In genomic region chr12:132475304-132476037, GRCh38 we compare ENCODE assay signal across 11 cellular contexts. TPM values are rescaled to one million over a fixed set of nuclear protein-coding genes. Genes with fewer than 3 reads are reported as not detected.
DNase-seq lines count a peak whose midpoint lies in the region; ATAC-seq and TF ChIP-seq lines count a peak whose summit lies in the region.
"Had no signal": no experiment of that assay in that cellular context is flagged by ENCODE, and none has a peak within 500 bp of the region (broad histone marks: within the 10 kb centered on the region; RNA-seq: fewer than 3 reads in every experiment).

No MANE protein-coding gene starts in this region.

- TF ChIP-seq POLR2A in uterus (IDR thresholded peaks at IDR 0.05) = no peak

- ATAC-seq in WTC11 = no peak

- H3K9me3 Mint-ChIP-seq in CD8-positive, alpha-beta memory T cell = peaks cover 0 to 4% (median 2%) of the 10 kb centered on the region in 5 donors
- H3K9me3 Mint-ChIP-seq in WTC11 = peaks cover 6% of the 10 kb centered on the region

- no peaks in the 10 kb centered on the region for H3K9me3 ChIP-seq in CD8-positive, alpha-beta memory T cell (ENCODE audit: low read length)
- H3K9me3 ChIP-seq in iPS-15b (ENCODE audit: control insufficient read depth, insufficient read depth, low read length) = no peaks in the 10 kb centered on the region
- no peaks in the 10 kb centered on the region for H3K9me3 ChIP-seq in uterus
- H3K9me3 ChIP-seq: psoas muscle had no signal

- H3K27me3 ChIP-seq in CD8-positive, alpha-beta memory T cell (ENCODE audit: insufficient read depth, low read length, poor library complexity, severe bottlenecking) = no peaks in the 10 kb centered on the region
- H3K27me3 ChIP-seq in HL-60 (ENCODE audit: insufficient read depth, poor library complexity, severe bottlenecking) (no peaks in the 10 kb centered on the region), iPS-15b (ENCODE audit: control insufficient read depth, insufficient read depth, low read length) (peaks cover 12% of the 10 kb centered on the region), uterus (no peaks in the 10 kb centered on the region)

- no peaks in the 10 kb centered on the region for H3K36me3 Mint-ChIP-seq in CD8-positive, alpha-beta memory T cell
- peaks cover 3% of the 10 kb centered on the region for H3K36me3 Mint-ChIP-seq in WTC11

- CTCF ChIA-PET in CD8-positive, alpha-beta memory T cell (lab: Charles Lee) = no interaction called here
- CTCF ChIA-PET in WTC11 (lab: Charles Lee) = interaction anchor here (1.6 kb wide), 1 partner anchor 62 kb away, joined by 5 read pairs; no protein-coding TSS in a partner anchor

- no peak overlapping the region for H3K9ac ChIP-seq in iPS-15b (ENCODE audit: low read depth, low read length)

- H3K4me1 ChIP-seq in CD8-positive, alpha-beta memory T cell (ENCODE audit: insufficient read depth, low read length) = peaks cover 20% of the 10 kb centered on the region
- H3K4me1 ChIP-seq in iPS-15b (ENCODE audit: control insufficient read depth, insufficient read depth, low read length) (no peaks in the 10 kb centered on the region), uterus (no peaks in the 10 kb centered on the region)
- H3K4me1 ChIP-seq: psoas muscle had no signal

- peaks cover 3 to 8% of the 10 kb centered on the region in 2 donors for H3K27me3 Mint-ChIP-seq in CD8-positive, alpha-beta memory T cell
- peaks cover 58% of the 10 kb centered on the region for H3K27me3 Mint-ChIP-seq in WTC11 (ENCODE audit: low read depth)

- H3K4me3 ChIP-seq in CD8-positive, alpha-beta memory T cell (ENCODE audit: low read length) = peak overlapping the region; percentile 54
- peak overlapping the region; percentile 16; the same call in 1 of the 2 replicates for H3K4me3 ChIP-seq in HL-60 (replicated peaks; ENCODE audit: insufficient read depth, low read length)
- H3K4me3 ChIP-seq in iPS-15b (ENCODE audit: low read depth, low read length) = peak overlapping the region; percentile 22
- H3K4me3 ChIP-seq in uterus = no peak overlapping the region
- H3K4me3 ChIP-seq: psoas muscle had no signal

- H3K4me1 Mint-ChIP-seq in CD8-positive, alpha-beta memory T cell = peaks cover 9 to 38% (median 20%) of the 10 kb centered on the region in 3 donors
- H3K4me1 Mint-ChIP-seq in WTC11 = no peaks in the 10 kb centered on the region

- intact Hi-C loops in uterus (cut with DNase I; ENCODE audit: low total_unique reads) = no loop called here

- peak overlapping the region in 7 of 8 donors; percentile 42 to 97 (median 88) for H3K27ac Mint-ChIP-seq in CD8-positive, alpha-beta memory T cell
- peak overlapping the region; percentile 64; the same call in 1 of the 2 replicates for H3K27ac Mint-ChIP-seq in WTC11

- H3K36me3 ChIP-seq in CD8-positive, alpha-beta memory T cell (ENCODE audit: insufficient read depth, low read length) = no peaks in the 10 kb centered on the region
- no peaks in the 10 kb centered on the region for H3K36me3 ChIP-seq in iPS-15b (ENCODE audit: control insufficient read depth, insufficient read depth, low read length)
- H3K36me3 ChIP-seq in uterus = no peaks in the 10 kb centered on the region

- TF ChIP-seq CTCF in HL-60 (IDR thresholded peaks at IDR 0.05; ENCODE audit: insufficient read depth, low read length) (no peak), WTC11 (IDR thresholded peaks at IDR 0.05) (no peak), uterus (IDR thresholded peaks at IDR 0.05) (no peak)

- DNase-seq in CD8-positive, alpha-beta memory T cell = peak; percentile 18 to 71 (median 38)
- DNase-seq in HL-60 (ENCODE audit: low read depth in 1 of 2, low spot score in 1 of 2) (peak; percentile 49 to 73), WTC11 (ENCODE audit: low spot score) (no peak), SIG-M5 (lab: John Stamatoyannopoulos, UW) (no peak), cerebellar nuclear complex (lab: John Stamatoyannopoulos, UW) (no peak), uterus (no peak), superior temporal gyrus (ENCODE audit: extremely low spot score) (no peak)
- DNase-seq: amygdala, NCI-H1048 had no signal

- peak overlapping the region in 6 of 7 donors; percentile 62 to 82 (median 70) for H3K4me3 Mint-ChIP-seq in CD8-positive, alpha-beta memory T cell
- no peak overlapping the region for H3K4me3 Mint-ChIP-seq in WTC11

- POLR2A ChIA-PET in CD8-positive, alpha-beta memory T cell (lab: Charles Lee) = interaction anchor here (2.7 kb wide), 1 partner anchor 13 kb away, joined by 14 read pairs; no protein-coding TSS in a partner anchor
- POLR2A ChIA-PET in WTC11 (lab: Charles Lee) = no interaction called here

- no peak overlapping the region for H3K27ac ChIP-seq in CD8-positive, alpha-beta memory T cell (ENCODE audit: low read depth, low read length)
- H3K27ac ChIP-seq in HL-60 (replicated peaks) = peak overlapping the region; percentile 81
- H3K27ac ChIP-seq in uterus = no peak overlapping the region
- H3K27ac ChIP-seq: psoas muscle had no signal

TF ChIP-seq in WTC11, 78 proteins besides CTCF, POLR2A, EP300 and RAD21:
- no peak for TF ChIP-seq NR3C1 (CRISPR knock-in tag; conservative IDR thresholded peaks at IDR 0.05; ENCODE audit: low read depth)
- no peak for TF ChIP-seq ZNF138 (CRISPR knock-in tag; conservative IDR thresholded peaks at IDR 0.05)
- no peak for TF ChIP-seq IRF1 (CRISPR knock-in tag; IDR thresholded peaks at IDR 0.05)
- TF ChIP-seq ERG (CRISPR knock-in tag; IDR thresholded peaks at IDR 0.05) = no peak
- TF ChIP-seq GTF2I (CRISPR knock-in tag; conservative IDR thresholded peaks at IDR 0.05) = no peak
- TF ChIP-seq ZMAT4 (CRISPR knock-in tag; IDR thresholded peaks at IDR 0.05) = no peak

RNA-seq across cellular contexts. Expression of gene FBRSL1, which starts 14.5 kb away (rescaled TPM):
- 10 to 100 TPM; 58.1 to 62.1 TPM for total RNA-seq in CD8-positive, alpha-beta memory T cell
- polyA plus RNA-seq in CD8-positive, alpha-beta memory T cell = 1.4 TPM
- total RNA-seq in WTC11 (2021) (120 to 129 TPM (median 126 TPM) in 3 replicates), uterus (10 to 100 TPM in 2 of 4 donors, 1 to 10 TPM in 2; 2.9 to 59.1 (median 31.8) TPM)

Comparison
In these comparisons a context has a peak if more than half of its experiments do, and no peak if none do; other contexts are left out.
1. DNase-seq: peak in CD8-positive, alpha-beta memory T cell (5 of 5) and HL-60 (2 of 2); none in WTC11 (single experiment), SIG-M5 (single experiment), cerebellar nuclear complex (0 of 2), uterus (0 of 2) and superior temporal gyrus (single experiment).
2. H3K4me3 ChIP-seq: peak in CD8-positive, alpha-beta memory T cell (single experiment), HL-60 (single experiment) and iPS-15b (single experiment); none in uterus (0 of 2).